Comparison of ENCODE assay signal across 8 cellular contexts in the genomic region with DNA sequence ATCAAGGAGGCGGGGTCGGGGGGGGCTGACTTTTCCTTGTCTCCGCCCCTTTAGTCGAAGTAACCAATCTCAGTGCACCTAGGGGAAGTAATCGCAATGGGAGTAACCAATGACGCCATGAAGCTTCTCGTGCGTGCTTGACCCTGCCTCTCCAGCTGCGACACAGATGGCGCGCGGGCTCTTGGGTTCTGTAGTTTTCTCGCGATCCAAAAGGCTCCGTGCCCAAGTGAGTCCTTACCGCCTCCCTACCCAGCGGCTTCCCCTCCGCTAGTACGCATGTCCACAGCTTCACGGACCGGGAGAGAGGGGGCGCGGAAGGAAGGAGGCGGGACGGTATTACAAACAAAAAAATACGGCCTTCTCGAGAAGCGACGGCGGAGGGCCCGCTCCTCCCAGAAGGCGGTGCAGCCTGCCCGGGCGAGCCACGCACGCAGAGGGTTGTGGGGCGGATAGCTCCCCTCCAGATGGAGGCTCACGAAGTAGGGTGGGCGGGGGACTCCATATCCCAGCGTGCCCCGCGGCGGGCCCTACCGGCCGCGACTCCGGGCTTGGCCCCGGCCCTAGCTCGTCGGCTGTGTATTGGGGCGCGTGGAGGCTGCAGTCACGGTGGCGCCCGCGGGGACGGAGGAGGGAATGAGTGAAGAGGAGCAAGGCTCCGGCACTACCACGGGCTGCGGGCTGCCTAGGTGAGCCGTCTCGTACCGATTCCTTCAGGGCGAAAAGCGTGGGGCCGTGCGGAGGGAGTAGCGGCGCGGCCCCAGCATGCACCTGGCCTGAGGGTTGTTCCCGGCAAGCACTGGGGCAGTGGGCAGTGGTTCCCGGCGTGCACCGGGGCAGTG. TPM values are rescaled to one million over a fixed set of nuclear protein-coding genes. Genes with fewer than 3 reads are reported as not detected.
A peak's percentile ranks its signal among the peaks of the same experiment; 100 is the strongest.
DNase-seq lines count a peak whose midpoint lies in the region; ATAC-seq and TF ChIP-seq lines count a peak whose summit lies in the region.

A gene with protein sequence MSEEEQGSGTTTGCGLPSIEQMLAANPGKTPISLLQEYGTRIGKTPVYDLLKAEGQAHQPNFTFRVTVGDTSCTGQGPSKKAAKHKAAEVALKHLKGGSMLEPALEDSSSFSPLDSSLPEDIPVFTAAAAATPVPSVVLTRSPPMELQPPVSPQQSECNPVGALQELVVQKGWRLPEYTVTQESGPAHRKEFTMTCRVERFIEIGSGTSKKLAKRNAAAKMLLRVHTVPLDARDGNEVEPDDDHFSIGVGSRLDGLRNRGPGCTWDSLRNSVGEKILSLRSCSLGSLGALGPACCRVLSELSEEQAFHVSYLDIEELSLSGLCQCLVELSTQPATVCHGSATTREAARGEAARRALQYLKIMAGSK (plus strand): TSS at position 508 of the 839 bp plus-strand sequence. CDS start 126 bp downstream, at position 634.

- DNase-seq in AG08396 (ENCODE audit: low spot score) (peak; percentile 97), NCI-H345 treated with DMSO at 0.1 percent for 48 hours (lab: John Stamatoyannopoulos, UW; ENCODE audit: unreplicated experiment) (peak; percentile 99), inferior parietal cortex (ENCODE audit: extremely low spot score) (peak; percentile 99), spleen (peak; percentile 99)
- peak; percentile 90 to 96 (median 92) for DNase-seq in activated CD4-positive, CD25-positive, alpha-beta regulatory T cell (lab: John Stamatoyannopoulos, UW)
- peak; percentile 99 for DNase-seq in central memory CD4-positive, alpha-beta T cell

- H3K4me1 ChIP-seq in spleen: peaks cover 7 to 69% (median 47%) of the 10 kb centered on the region in 6 donors

- peak in 2 of 3 donors; percentile 7 to 69 for TF ChIP-seq POLR2A in spleen (IDR thresholded peaks at IDR 0.05)

- 0 to 1% (median 0%) methylated on average over 44 to 74 of the region's 74 CpGs for WGBS in spleen, 5 donors

- peak within 1 kb of the TSS; percentile 55 to 87 (median 66) for H3K4me3 ChIP-seq in spleen

- no peaks in the 10 kb centered on the region for H3K27me3 ChIP-seq in spleen (replicated peaks in 1 of 7)

- H3K27ac ChIP-seq in spleen: peak within 1 kb of the TSS; percentile 92 to 100 (median 96)

- TF ChIP-seq CTCF in spleen (IDR thresholded peaks at IDR 0.05 in 8 of 11, conservative IDR thresholded peaks at IDR 0.05 in 3 of 11): peak in 6 of 11 experiments; percentile 6 to 45 (median 21)

- intact Hi-C loops in spleen (cut with DNase I; ENCODE audit: low total_unique reads): loop anchor here (10.0 kb wide), 1 partner anchor 46 kb away; the partner anchor contains the start of gene PCBP2

- peaks cover 0 to 32% (median 18%) of the 10 kb centered on the region in 6 donors for H3K36me3 ChIP-seq in spleen

- H3K9me3 ChIP-seq in spleen: no peaks in the 10 kb centered on the region

- ATAC-seq in GM19023 (IDR thresholded peaks at IDR 0.05; ENCODE audit: unreplicated experiment) (peak; percentile 78), HG03280 (IDR thresholded peaks at IDR 0.05; ENCODE audit: unreplicated experiment) (peak; percentile 79)

RNA-seq across cellular contexts. Expression of the gene that starts here (rescaled TPM):
- total RNA-seq in spleen: 10 to 100 TPM; 25.9 to 43.7 (median 31.8) TPM
- polyA plus RNA-seq in spleen: 10 to 100 TPM; 29.0 to 57.1 (median 42.7) TPM

Comparison
In these comparisons a context has a peak if more than half of its experiments do, and no peak if none do; other contexts are left out.
1. Peak in every context shown above with its lines: DNase-seq, ATAC-seq, H3K4me3 ChIP-seq and H3K27ac ChIP-seq.